19 cellular contexts compared by ENCODE assay signal in the genomic region with DNA sequence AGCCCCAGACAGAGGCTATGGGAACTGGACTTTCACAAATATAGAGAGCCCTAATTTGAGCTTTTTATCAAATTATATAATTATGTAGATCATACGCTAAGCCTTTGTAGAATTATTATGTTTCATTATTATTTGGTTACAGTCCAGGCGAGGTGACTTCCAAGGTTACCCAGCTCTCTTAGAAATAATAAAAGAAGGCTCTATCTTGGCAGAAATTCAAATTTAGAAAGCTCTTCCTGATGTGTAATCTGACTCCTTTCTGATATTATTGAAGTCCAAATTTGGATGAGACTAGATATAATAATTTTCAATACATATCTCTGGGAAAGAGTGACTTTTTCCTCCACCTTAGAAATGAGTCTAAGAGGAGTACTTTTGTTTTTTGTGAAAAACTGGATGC. TPM values are rescaled to one million over a fixed set of nuclear protein-coding genes. Genes with fewer than 3 reads are reported as not detected.
"Had no signal": no experiment of that assay in that cellular context is flagged by ENCODE, and none has a peak within 500 bp of the region (broad histone marks: within the 10 kb centered on the region; RNA-seq: fewer than 3 reads in every experiment).

No MANE protein-coding gene starts in this region.

- DNase-seq: activated CD4-positive, alpha-beta T cell treated with anti-CD3 and anti-CD28 coated beads, Interleukin-2, amount 50 U/mL, for 1 hour; activated CD8-positive, alpha-beta memory T cell treated with anti-CD3 and anti-CD28 coated beads, Interleukin-2, amount 50 U/mL, for 4 hours; activated effector memory CD4-positive, alpha-beta T cell treated with Interleukin-2 at 50 U/mL for 16 hours; activated naive CD4-positive, alpha-beta T cell treated with anti-CD3 and anti-CD28 coated beads, Interleukin-2, amount 10 ng/mL, durations not matched to agents 7 days and 5 days; activated naive CD8-positive, alpha-beta T cell treated with anti-CD3 and anti-CD28 coated beads, Interleukin-2, amount 50 U/mL, for 24 hours; activated T-cell treated with anti-CD3 and anti-CD28 coated beads, Interleukin-2, amount 50 U/mL, for 48 hours; cortex of kidney; effector CD8-positive, alpha-beta T cell; heart right ventricle; left ventricle myocardium superior; stimulated activated CD4-positive, alpha-beta T cell treated with anti-CD3 and anti-CD28 coated beads, Interleukin-12 subunit alpha, Interleukin-12 subunit beta, amount 100 ng/mL, for 4 hours; stimulated activated CD4-positive, alpha-beta T cell treated with anti-CD3 and anti-CD28 coated beads, Interleukin-1b, Interleukin-23, amount 100 ng/mL, for 48 hours; stimulated activated CD8-positive, alpha-beta memory T cell treated with anti-CD3 and anti-CD28 coated beads, Interleukin-4, amount 100 ng/mL, for 48 hours; stimulated activated naive CD4-positive, alpha-beta T cell; upper lobe of right lung had no signal

- ATAC-seq: activated CD4-positive, CD25-positive, alpha-beta regulatory T cell treated with anti-CD3 and anti-CD28 coated beads, Interleukin-2, amount 50 U/mL, for 24 hours; activated naive CD8-positive, alpha-beta T cell treated with anti-CD3 and anti-CD28 coated beads, Interleukin-2, amount 50 U/mL, for 24 hours; heart right ventricle; left ventricle myocardium superior; upper lobe of right lung had no signal

RNA-seq across cellular contexts. Expression of gene SLC38A11, which starts 4.8 kb away (rescaled TPM):
- total RNA-seq: ascending aorta, neural crest cell, osteoblast had no signal
